Comparison of ENCODE assay signal across 8 cellular contexts in the genomic region with DNA sequence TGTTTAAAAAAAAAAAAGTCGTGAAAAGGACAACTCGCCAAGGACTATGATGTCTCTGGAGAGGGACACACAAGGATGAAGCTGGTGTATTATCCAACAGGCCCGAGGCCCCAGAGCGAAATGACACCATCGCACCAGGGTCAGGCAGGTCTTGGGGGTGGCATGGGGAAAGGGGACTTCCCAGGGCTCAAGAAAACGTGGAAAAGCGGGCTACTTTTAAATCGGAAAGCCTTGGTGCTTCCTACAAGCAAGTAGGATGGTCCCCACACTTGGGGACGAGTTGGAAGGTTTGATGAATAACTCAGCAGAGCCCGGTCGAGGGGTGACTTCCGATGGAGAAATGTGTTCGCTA. TPM values are rescaled to one million over a fixed set of nuclear protein-coding genes. Genes with fewer than 3 reads are reported as not detected.
DNase-seq lines count a peak whose midpoint lies in the region; ATAC-seq and TF ChIP-seq lines count a peak whose summit lies in the region.

No MANE protein-coding gene starts in this region.

- H3K9me3 ChIP-seq in CD8-positive, alpha-beta T cell (ENCODE audit: low read length): no peaks in the 10 kb centered on the region
- H3K9me3 ChIP-seq in HEK293 (ENCODE audit: control insufficient read depth, insufficient read depth, low read depth, low read length): no peaks in the 10 kb centered on the region

- H3K4me1 ChIP-seq in CD8-positive, alpha-beta T cell (ENCODE audit: insufficient read depth, low read length): peaks cover 35% of the 10 kb centered on the region
- H3K4me1 ChIP-seq in HEK293 (ENCODE audit: control insufficient read depth, insufficient read depth, low read length): peaks cover 15% of the 10 kb centered on the region
- peaks cover 9% of the 10 kb centered on the region for H3K4me1 ChIP-seq in rectal smooth muscle tissue (ENCODE audit: control insufficient read depth, insufficient read depth, low read length)

- ATAC-seq in CD8-positive, alpha-beta T cell: no peak
- no peak for ATAC-seq in HG02852 (IDR thresholded peaks at IDR 0.05; ENCODE audit: unreplicated experiment)

- no peak for DNase-seq in CD8-positive, alpha-beta T cell
- DNase-seq in glutamatergic neuron (no peak), OCI-M2 (lab: John Stamatoyannopoulos, UW; ENCODE audit: unreplicated experiment) (no peak), germinal center (ENCODE audit: low spot score) (no peak)

- H3K27ac Mint-ChIP-seq in CD8-positive, alpha-beta T cell: peak overlapping the region; percentile 91
- H3K27ac Mint-ChIP-seq in glutamatergic neuron (ENCODE audit: unreplicated experiment): peak overlapping the region; percentile 83

- H3K9ac ChIP-seq in rectal smooth muscle tissue (ENCODE audit: low read length): peak overlapping the region; percentile 96

- no peak for TF ChIP-seq CTCF in CD8-positive, alpha-beta T cell (IDR thresholded peaks at IDR 0.05)
- no peak for TF ChIP-seq CTCF in HEK293 (tag by site-specific recombination; IDR thresholded peaks at IDR 0.05)
- TF ChIP-seq CTCF in WI38 (IDR thresholded peaks at IDR 0.05; ENCODE audit: low read depth, low read length): no peak
- no peak for TF ChIP-seq CTCF in glutamatergic neuron (IDR thresholded peaks at IDR 0.05; ENCODE audit: partially characterized antibody, unreplicated experiment)

- H3K4me3 ChIP-seq in CD8-positive, alpha-beta T cell (ENCODE audit: low read depth, low read length): peak overlapping the region; percentile 77
- H3K4me3 ChIP-seq in HEK293 (ENCODE audit: low read depth, low read length) (peak overlapping the region; percentile 62), WI38 (ENCODE audit: low read depth, low read length) (peak overlapping the region; percentile 93), rectal smooth muscle tissue (ENCODE audit: low read length) (peak overlapping the region; percentile 97)

- POLR2A ChIA-PET in CD8-positive, alpha-beta T cell (lab: Charles Lee): interaction anchor here (0.6 kb wide), 2 partner anchors 64 to 598 kb away, joined by 3 to 4 read pairs; no protein-coding TSS in a partner anchor
- POLR2A ChIA-PET in HEK293 (lab: Yijun Ruan, JAX): interaction anchor here (2.6 kb wide), 1 partner anchor 97 kb away, joined by 17 read pairs; the partner anchor contains the start of genes EXOC8 and SPRTN

- H3K4me3 Mint-ChIP-seq in CD8-positive, alpha-beta T cell: peak overlapping the region; percentile 88
- H3K4me3 Mint-ChIP-seq in glutamatergic neuron (ENCODE audit: unreplicated experiment): peak overlapping the region; percentile 99

- no peaks in the 10 kb centered on the region for H3K9me3 Mint-ChIP-seq in CD8-positive, alpha-beta T cell
- no peaks in the 10 kb centered on the region for H3K9me3 Mint-ChIP-seq in glutamatergic neuron (ENCODE audit: unreplicated experiment)

- peaks cover 78% of the 10 kb centered on the region for H3K4me1 Mint-ChIP-seq in CD8-positive, alpha-beta T cell (ENCODE audit: low read depth)
- H3K4me1 Mint-ChIP-seq in glutamatergic neuron (ENCODE audit: low read depth, unreplicated experiment): peaks cover 4% of the 10 kb centered on the region

- H3K27me3 ChIP-seq in CD8-positive, alpha-beta T cell (ENCODE audit: insufficient read depth, low read length): no peaks in the 10 kb centered on the region
- H3K27me3 ChIP-seq in rectal smooth muscle tissue (ENCODE audit: control insufficient read depth, insufficient read depth, low read length): no peaks in the 10 kb centered on the region

- H3K27me3 Mint-ChIP-seq in CD8-positive, alpha-beta T cell (ENCODE audit: low read depth): no peaks in the 10 kb centered on the region
- H3K27me3 Mint-ChIP-seq in glutamatergic neuron (ENCODE audit: unreplicated experiment): no peaks in the 10 kb centered on the region

- no peaks in the 10 kb centered on the region for H3K36me3 ChIP-seq in CD8-positive, alpha-beta T cell (ENCODE audit: insufficient read depth, low read length)
- H3K36me3 ChIP-seq in HEK293 (ENCODE audit: control insufficient read depth in 2 of 2, insufficient read depth in 1 of 2, low read length in 2 of 2) (peaks cover 16 to 34% of the 10 kb centered on the region in 2 experiments), rectal smooth muscle tissue (ENCODE audit: control insufficient read depth, insufficient read depth, low read length) (peaks cover 10% of the 10 kb centered on the region)

- H3K36me3 Mint-ChIP-seq in CD8-positive, alpha-beta T cell: peaks cover 47% of the 10 kb centered on the region
- no peaks in the 10 kb centered on the region for H3K36me3 Mint-ChIP-seq in glutamatergic neuron (ENCODE audit: unreplicated experiment)

- CTCF ChIA-PET in CD8-positive, alpha-beta T cell (lab: Charles Lee): interaction anchor here (1.7 to 1.8 kb wide), 2 partner anchors 10 to 28 kb away, joined by 4 read pairs; no protein-coding TSS in a partner anchor
- CTCF ChIA-PET in HEK293 (lab: Yijun Ruan, JAX): interaction anchor here (0.6 kb wide), 1 partner anchor 78 kb away, joined by 3 read pairs; no protein-coding TSS in a partner anchor

- H3K27ac ChIP-seq in CD8-positive, alpha-beta T cell (ENCODE audit: low read depth, low read length): peak overlapping the region; percentile 80
- H3K27ac ChIP-seq in HEK293 (ENCODE audit: extremely low read depth, low read depth, low read length): peak overlapping the region; percentile 84; the same call in 1 of the 2 replicates
- H3K27ac ChIP-seq in rectal smooth muscle tissue (ENCODE audit: low read depth, low read length): peak overlapping the region; percentile 81

- intact Hi-C loops in CD8-positive, alpha-beta T cell (cut with DNase I, micrococcal nuclease): loop anchor here (2.0 to 10.0 kb wide), 11 partner anchors 30 to 1682 kb away; partner anchors contain the start of genes ARV1 (in 2 of the 2), TTC13 (in 2 of the 2), ABCB10 (in 1 of the 2) and C1orf198 (in 1 of the 2)

TF ChIP-seq in HEK293, 187 proteins besides CTCF, POLR2A, EP300 and RAD21 (continues in another document):
- TF ChIP-seq YY2 (tag by site-specific recombination; IDR thresholded peaks at IDR 0.05) (no peak), ZNF747 (tag by site-specific recombination; IDR thresholded peaks at IDR 0.05) (no peak), ATF2 (tag by site-specific recombination; IDR thresholded peaks at IDR 0.05; ENCODE audit: low read depth) (no peak), ZNF335 (tag by site-specific recombination; conservative IDR thresholded peaks at IDR 0.05) (no peak), ZNF785 (tag by site-specific recombination; IDR thresholded peaks at IDR 0.05) (no peak), ZNF24 (tag by site-specific recombination; IDR thresholded peaks at IDR 0.05) (0 out of 2 replicates have a peak, but pooled peaks have one; percentile 11), ZNF175 (tag by site-specific recombination; IDR thresholded peaks at IDR 0.05) (no peak), ZNF510 (tag by site-specific recombination; IDR thresholded peaks at IDR 0.05; ENCODE audit: insufficient replicate concordance) (no peak), ZNF398 (tag by site-specific recombination; IDR thresholded peaks at IDR 0.05) (0 out of 2 replicates have a peak, but pooled peaks have one; percentile 7)
- TF ChIP-seq, protein P1, sequence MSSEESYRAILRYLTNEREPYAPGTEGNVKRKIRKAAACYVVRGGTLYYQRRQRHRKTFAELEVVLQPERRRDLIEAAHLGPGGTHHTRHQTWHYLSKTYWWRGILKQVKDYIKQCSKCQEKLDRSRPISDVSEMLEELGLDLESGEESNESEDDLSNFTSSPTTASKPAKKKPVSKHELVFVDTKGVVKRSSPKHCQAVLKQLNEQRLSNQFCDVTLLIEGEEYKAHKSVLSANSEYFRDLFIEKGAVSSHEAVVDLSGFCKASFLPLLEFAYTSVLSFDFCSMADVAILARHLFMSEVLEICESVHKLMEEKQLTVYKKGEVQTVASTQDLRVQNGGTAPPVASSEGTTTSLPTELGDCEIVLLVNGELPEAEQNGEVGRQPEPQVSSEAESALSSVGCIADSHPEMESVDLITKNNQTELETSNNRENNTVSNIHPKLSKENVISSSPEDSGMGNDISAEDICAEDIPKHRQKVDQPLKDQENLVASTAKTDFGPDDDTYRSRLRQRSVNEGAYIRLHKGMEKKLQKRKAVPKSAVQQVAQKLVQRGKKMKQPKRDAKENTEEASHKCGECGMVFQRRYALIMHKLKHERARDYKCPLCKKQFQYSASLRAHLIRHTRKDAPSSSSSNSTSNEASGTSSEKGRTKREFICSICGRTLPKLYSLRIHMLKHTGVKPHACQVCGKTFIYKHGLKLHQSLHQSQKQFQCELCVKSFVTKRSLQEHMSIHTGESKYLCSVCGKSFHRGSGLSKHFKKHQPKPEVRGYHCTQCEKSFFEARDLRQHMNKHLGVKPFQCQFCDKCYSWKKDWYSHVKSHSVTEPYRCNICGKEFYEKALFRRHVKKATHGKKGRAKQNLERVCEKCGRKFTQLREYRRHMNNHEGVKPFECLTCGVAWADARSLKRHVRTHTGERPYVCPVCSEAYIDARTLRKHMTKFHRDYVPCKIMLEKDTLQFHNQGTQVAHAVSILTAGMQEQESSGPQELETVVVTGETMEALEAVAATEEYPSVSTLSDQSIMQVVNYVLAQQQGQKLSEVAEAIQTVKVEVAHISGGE (tag by site-specific recombination; conservative IDR thresholded peaks at IDR 0.05; ENCODE audit: low read depth): no peak

RNA-seq across cellular contexts. Expression of gene GNPAT, which starts 0.5 kb away (rescaled TPM):
- total RNA-seq in CD8-positive, alpha-beta T cell: 10 to 100 TPM; 10.4 to 11.0 TPM
- total RNA-seq in glutamatergic neuron (ENCODE audit: unreplicated experiment): 53.9 TPM
